In genomic region chr17:49548506-49549310, GRCh38 we compare ENCODE assay signal across 8 cellular contexts. TPM values are rescaled to one million over a fixed set of nuclear protein-coding genes. Genes with fewer than 3 reads are reported as not detected.
DNase-seq lines count a peak whose midpoint lies in the region; ATAC-seq and TF ChIP-seq lines count a peak whose summit lies in the region.

No MANE protein-coding gene starts in this region.

- intact Hi-C loops in lower lobe of right lung (cut with DNase I): no loop called here

- no peaks in the 10 kb centered on the region for H3K36me3 ChIP-seq in lower lobe of right lung

- H3K4me1 ChIP-seq in lower lobe of right lung: no peaks in the 10 kb centered on the region

- ATAC-seq in central memory CD8-positive, alpha-beta T cell (replicated peaks; ENCODE audit: extremely low read depth, poor library complexity, severe bottlenecking): no peak
- ATAC-seq in lower lobe of right lung (peak; percentile 47 to 48), GM21390 (IDR thresholded peaks at IDR 0.05; ENCODE audit: unreplicated experiment) (no peak), HG02970 (IDR thresholded peaks at IDR 0.05; ENCODE audit: low FRiP score, unreplicated experiment) (no peak)
- ATAC-seq in naive thymus-derived CD8-positive, alpha-beta T cell: no peak

- H3K4me1 Mint-ChIP-seq in central memory CD8-positive, alpha-beta T cell: no peaks in the 10 kb centered on the region
- H3K4me1 Mint-ChIP-seq in naive thymus-derived CD8-positive, alpha-beta T cell: no peaks in the 10 kb centered on the region

- peaks cover 28% of the 10 kb centered on the region for H3K27me3 Mint-ChIP-seq in central memory CD8-positive, alpha-beta T cell
- H3K27me3 Mint-ChIP-seq in naive thymus-derived CD8-positive, alpha-beta T cell: peaks cover 0 to 8% (median 2%) of the 10 kb centered on the region in 5 donors

- H3K4me3 Mint-ChIP-seq in central memory CD8-positive, alpha-beta T cell: no peak overlapping the region
- H3K4me3 Mint-ChIP-seq in naive thymus-derived CD8-positive, alpha-beta T cell: no peak overlapping the region

- H3K4me3 ChIP-seq in lower lobe of right lung: no peak overlapping the region

- TF ChIP-seq CTCF in lower lobe of right lung (IDR thresholded peaks at IDR 0.05): peak; percentile 54

- POLR2A ChIA-PET in naive thymus-derived CD8-positive, alpha-beta T cell (lab: Charles Lee): no interaction called here

- H3K9me3 ChIP-seq in lower lobe of right lung: no peaks in the 10 kb centered on the region

- H3K27ac Mint-ChIP-seq in central memory CD8-positive, alpha-beta T cell (ENCODE audit: low read depth): peak overlapping the region; percentile 47
- peak overlapping the region in 2 of 10 donors; percentile 7 to 67 for H3K27ac Mint-ChIP-seq in naive thymus-derived CD8-positive, alpha-beta T cell

- peak; percentile 53 for DNase-seq in D341Med (ENCODE audit: low spot score)
- peak; percentile 52 for DNase-seq in HuH-7.5 (ENCODE audit: low spot score)
- DNase-seq in central memory CD8-positive, alpha-beta T cell (ENCODE audit: low spot score in 2 of 2): no peak
- no peak for DNase-seq in lower lobe of right lung
- DNase-seq in naive thymus-derived CD8-positive, alpha-beta T cell: no peak
- no peak for DNase-seq in NCI-H1694 (lab: John Stamatoyannopoulos, UW)

- H3K27me3 ChIP-seq in lower lobe of right lung (ENCODE audit: low read depth): peaks cover 10% of the 10 kb centered on the region

- no peak overlapping the region for H3K27ac ChIP-seq in lower lobe of right lung

- no peaks in the 10 kb centered on the region for H3K9me3 Mint-ChIP-seq in central memory CD8-positive, alpha-beta T cell
- peaks cover 0 to 6% (median 0%) of the 10 kb centered on the region in 9 donors for H3K9me3 Mint-ChIP-seq in naive thymus-derived CD8-positive, alpha-beta T cell

- H3K36me3 Mint-ChIP-seq in central memory CD8-positive, alpha-beta T cell (ENCODE audit: insufficient read depth): no peaks in the 10 kb centered on the region
- H3K36me3 Mint-ChIP-seq in naive thymus-derived CD8-positive, alpha-beta T cell: peaks cover 0 to 7% (median 0%) of the 10 kb centered on the region in 3 donors

RNA-seq across cellular contexts. Expression of gene NXPH3, which starts 27.0 kb away (rescaled TPM):
- total RNA-seq in lower lobe of right lung: 4.5 TPM
- total RNA-seq in naive thymus-derived CD8-positive, alpha-beta T cell: not detected
- not detected for polyA plus RNA-seq in naive thymus-derived CD8-positive, alpha-beta T cell

RNA-seq across cellular contexts. Expression of gene NGFR, which starts 53.6 kb away (rescaled TPM):
- 2.3 TPM for total RNA-seq in lower lobe of right lung
- under 1 TPM in 1 of 2 experiments, not detected in 1; 0.47 TPM for total RNA-seq in naive thymus-derived CD8-positive, alpha-beta T cell
- not detected for polyA plus RNA-seq in naive thymus-derived CD8-positive, alpha-beta T cell

Comparison
In these comparisons a context has a peak if more than half of its experiments do, and no peak if none do; other contexts are left out.
1. DNase-seq: peak in D341Med (single experiment) and HuH-7.5 (single experiment); none in central memory CD8-positive, alpha-beta T cell (0 of 2), lower lobe of right lung (single experiment), naive thymus-derived CD8-positive, alpha-beta T cell (0 of 10) and NCI-H1694 (single experiment).
2. ATAC-seq: peak in lower lobe of right lung (2 of 2); none in central memory CD8-positive, alpha-beta T cell (single experiment), GM21390 (single experiment), naive thymus-derived CD8-positive, alpha-beta T cell (0 of 2) and HG02970 (single experiment).